12 cellular contexts compared by ENCODE assay signal in genomic region chr2:12014088-12014960, GRCh38.
DNase-seq lines count a peak whose midpoint lies in the region; ATAC-seq and TF ChIP-seq lines count a peak whose summit lies in the region.
"Had no signal": no experiment of that assay in that cellular context is flagged by ENCODE, and none has a peak within 500 bp of the region (broad histone marks: within the 10 kb centered on the region; RNA-seq: fewer than 3 reads in every experiment).

No MANE protein-coding gene starts in this region.

- H2AFZ ChIP-seq in PC-3 (ENCODE audit: low read length) (no peak overlapping the region), GM23338 (no peak overlapping the region)

- no peaks in the 10 kb centered on the region for H3K79me2 ChIP-seq in PC-3 (ENCODE audit: low read length)
- H3K79me2 ChIP-seq in GM23338 (replicated peaks; ENCODE audit: insufficient read depth): no peaks in the 10 kb centered on the region

- no TSS peak for BruUV-seq in PC-3 (replicated peaks; lab: Mats Ljungman, UMichigan)

- peak; percentile 23 to 68 for ATAC-seq in left cardiac atrium
- peak in 1 of 2 donors; percentile 47 for ATAC-seq in right cardiac atrium
- no peak for ATAC-seq in PC-3
- no peak for ATAC-seq in GM23338

- POLR2A ChIA-PET in PC-3 (lab: Charles Lee; ENCODE audit: unreplicated experiment): no interaction called here

- H3K9me2 ChIP-seq in PC-3 (replicated peaks; ENCODE audit: low read length) (no peaks in the 10 kb centered on the region), GM23338 (ENCODE audit: insufficient read depth) (peaks cover 5% of the 10 kb centered on the region; the same call in 1 of the 2 replicates)

- WGBS in right cardiac atrium: 81% methylated on average over 9 of the region's 9 CpGs

- CTCF ChIA-PET in PC-3 (lab: Charles Lee): no interaction called here

- intact Hi-C loops in left cardiac atrium (cut with DNase I): no loop called here
- intact Hi-C loops in right cardiac atrium (cut with DNase I): no loop called here
- intact Hi-C loops in PC-3 (cut with micrococcal nuclease): no loop called here
- intact Hi-C loops in activated T-helper 1 cell treated with anti-CD3 and anti-CD28 coated beads, Interleukin-12 subunit alpha, Interleukin-12 subunit beta, Interleukin-2, Interleukin-4 antibody, amounts not matched to agents 30 ng/mL and 10 ng/mL and 1 ng/mL, durations not matched to agents 14 hours and 24 hours and 36 hours (cut with micrococcal nuclease): no loop called here

- no peaks in the 10 kb centered on the region for H3K4me1 Mint-ChIP-seq in GM23338
- no peaks in the 10 kb centered on the region for H3K4me1 Mint-ChIP-seq in activated T-helper 1 cell treated with anti-CD3 and anti-CD28 coated beads, Interleukin-12 subunit alpha, Interleukin-12 subunit beta, Interleukin-2, Interleukin-4 antibody, amounts not matched to agents 30 ng/mL and 10 ng/mL and 1 ng/mL, durations not matched to agents 14 hours and 24 hours and 36 hours (ENCODE audit: low read depth)

- H3K4me1 ChIP-seq in right atrium auricular region: no peaks in the 10 kb centered on the region
- no peaks in the 10 kb centered on the region for H3K4me1 ChIP-seq in right cardiac atrium (ENCODE audit: control insufficient read depth, insufficient read depth, low read length)
- peaks cover 7% of the 10 kb centered on the region for H3K4me1 ChIP-seq in PC-3 (ENCODE audit: insufficient read depth, low read length)
- H3K4me1 ChIP-seq in GM23338 (ENCODE audit: insufficient read depth): no peaks in the 10 kb centered on the region

- no peaks in the 10 kb centered on the region; the same call in 2 of the 3 replicates for H3K9me3 Mint-ChIP-seq in GM23338
- peaks cover 17% of the 10 kb centered on the region for H3K9me3 Mint-ChIP-seq in activated T-helper 1 cell treated with anti-CD3 and anti-CD28 coated beads, Interleukin-12 subunit alpha, Interleukin-12 subunit beta, Interleukin-2, Interleukin-4 antibody, amounts not matched to agents 30 ng/mL and 10 ng/mL and 1 ng/mL, durations not matched to agents 14 hours and 24 hours and 36 hours

- no peak overlapping the region for H3K27ac ChIP-seq in right atrium auricular region
- H3K27ac ChIP-seq in right cardiac atrium (ENCODE audit: low read length): no peak overlapping the region
- H3K27ac ChIP-seq in PC-3 (ENCODE audit: low read length): no peak overlapping the region
- no peak overlapping the region for H3K27ac ChIP-seq in GM23338 (ENCODE audit: low read depth)
- H3K27ac ChIP-seq: cardiac muscle cell, HL-60 had no signal

- no peaks in the 10 kb centered on the region for H3K9me3 ChIP-seq in right atrium auricular region
- no peaks in the 10 kb centered on the region for H3K9me3 ChIP-seq in right cardiac atrium (ENCODE audit: control insufficient read depth, low read length)
- H3K9me3 ChIP-seq in PC-3 (ENCODE audit: low read length): no peaks in the 10 kb centered on the region

- no peaks in the 10 kb centered on the region for H3K36me3 ChIP-seq in right atrium auricular region
- H3K36me3 ChIP-seq in PC-3 (ENCODE audit: low read depth, low read length): no peaks in the 10 kb centered on the region
- no peaks in the 10 kb centered on the region for H3K36me3 ChIP-seq in GM23338 (ENCODE audit: insufficient read depth)
- H3K36me3 ChIP-seq: cardiac muscle cell had no signal

- H3K9ac ChIP-seq in PC-3 (ENCODE audit: low read length): no peak overlapping the region

- TF ChIP-seq CTCF in right atrium auricular region (IDR thresholded peaks at IDR 0.05): no peak
- TF ChIP-seq CTCF in PC-3 (conservative IDR thresholded peaks at IDR 0.05; ENCODE audit: low read depth, low read length): no peak
- no peak for TF ChIP-seq CTCF in GM23338 (conservative IDR thresholded peaks at IDR 0.05; ENCODE audit: low read depth in 2 of 2)

- H3K36me3 Mint-ChIP-seq in GM23338 (ENCODE audit: low read depth): no peaks in the 10 kb centered on the region
- H3K36me3 Mint-ChIP-seq in activated T-helper 1 cell treated with anti-CD3 and anti-CD28 coated beads, Interleukin-12 subunit alpha, Interleukin-12 subunit beta, Interleukin-2, Interleukin-4 antibody, amounts not matched to agents 30 ng/mL and 10 ng/mL and 1 ng/mL, durations not matched to agents 14 hours and 24 hours and 36 hours (ENCODE audit: low read depth): no peaks in the 10 kb centered on the region

- DNase-seq in left cardiac atrium (no peak), right atrium auricular region (ENCODE audit: low spot score) (no peak), RPMI8226 (peak; percentile 27), right cardiac atrium (peak in 2 of 3 donors; percentile 65 to 68), PC-3 (no peak), GM23338 (ENCODE audit: low spot score) (no peak)
- DNase-seq in activated effector memory CD4-positive, alpha-beta T cell treated with Interleukin-2 at 50 U/mL for 16 hours: no peak
- DNase-seq in activated T-helper 1 cell treated with anti-CD3 and anti-CD28 coated beads, Interleukin-12 subunit alpha, Interleukin-12 subunit beta, Interleukin-2, Interleukin-4 antibody, amounts not matched to agents 30 ng/mL and 10 ng/mL and 1 ng/mL, durations not matched to agents 14 hours and 24 hours and 36 hours (ENCODE audit: low spot score): no peak
- DNase-seq: activated T-cell treated with anti-CD3 and anti-CD28 coated beads, Interleukin-2, amount 50 U/mL, for 48 hours; retina had no signal

- H4K20me1 ChIP-seq in PC-3 (ENCODE audit: low read length) (no peaks in the 10 kb centered on the region), GM23338 (replicated peaks; ENCODE audit: insufficient read depth) (no peaks in the 10 kb centered on the region)

- H3K4me2 ChIP-seq in PC-3 (ENCODE audit: low read length) (no peak overlapping the region), GM23338 (no peak overlapping the region)

- no peak overlapping the region for H3K27ac Mint-ChIP-seq in GM23338
- H3K27ac Mint-ChIP-seq in activated T-helper 1 cell treated with anti-CD3 and anti-CD28 coated beads, Interleukin-12 subunit alpha, Interleukin-12 subunit beta, Interleukin-2, Interleukin-4 antibody, amounts not matched to agents 30 ng/mL and 10 ng/mL and 1 ng/mL, durations not matched to agents 14 hours and 24 hours and 36 hours: no peak overlapping the region

- H3K27me3 ChIP-seq in right atrium auricular region (no peaks in the 10 kb centered on the region), right cardiac atrium (ENCODE audit: control insufficient read depth, insufficient read depth) (no peaks in the 10 kb centered on the region), PC-3 (ENCODE audit: low read length) (no peaks in the 10 kb centered on the region), GM23338 (ENCODE audit: insufficient read depth) (no peaks in the 10 kb centered on the region)
- H3K27me3 ChIP-seq: cardiac muscle cell had no signal

- no peaks in the 10 kb centered on the region for H3K27me3 Mint-ChIP-seq in GM23338 (ENCODE audit: insufficient read depth, low read depth, poor library complexity)
- peaks cover 64% of the 10 kb centered on the region for H3K27me3 Mint-ChIP-seq in activated T-helper 1 cell treated with anti-CD3 and anti-CD28 coated beads, Interleukin-12 subunit alpha, Interleukin-12 subunit beta, Interleukin-2, Interleukin-4 antibody, amounts not matched to agents 30 ng/mL and 10 ng/mL and 1 ng/mL, durations not matched to agents 14 hours and 24 hours and 36 hours (ENCODE audit: insufficient read depth)

- H3K4me3 Mint-ChIP-seq in GM23338: no peak overlapping the region
- no peak overlapping the region for H3K4me3 Mint-ChIP-seq in activated T-helper 1 cell treated with anti-CD3 and anti-CD28 coated beads, Interleukin-12 subunit alpha, Interleukin-12 subunit beta, Interleukin-2, Interleukin-4 antibody, amounts not matched to agents 30 ng/mL and 10 ng/mL and 1 ng/mL, durations not matched to agents 14 hours and 24 hours and 36 hours

- no peaks in the 10 kb centered on the region for H3F3A ChIP-seq in PC-3 (ENCODE audit: low read length, unreplicated experiment)
- H3F3A ChIP-seq in GM23338 (replicated peaks; ENCODE audit: low read depth): no peaks in the 10 kb centered on the region

- H3K4me3 ChIP-seq in right atrium auricular region (no peak overlapping the region), right cardiac atrium (ENCODE audit: low read length) (no peak overlapping the region), PC-3 (ENCODE audit: low read length) (no peak overlapping the region), GM23338 (no peak overlapping the region)
- H3K4me3 ChIP-seq: cardiac muscle cell had no signal

TF ChIP-seq in GM23338, 12 proteins besides CTCF, POLR2A, EP300 and RAD21:
- TF ChIP-seq STAT1 (IDR thresholded peaks at IDR 0.05; ENCODE audit: unreplicated experiment) (no peak), CREB1 (CRISPR knock-in tag; IDR thresholded peaks at IDR 0.05; ENCODE audit: low read depth) (no peak), NANOG (IDR thresholded peaks at IDR 0.05; ENCODE audit: borderline replicate concordance) (no peak), ETS1 (IDR thresholded peaks at IDR 0.05) (no peak)

Comparison
In these comparisons a context has a peak if more than half of its experiments do, and no peak if none do; other contexts are left out.
1. DNase-seq: peak in RPMI8226 (single experiment) and right cardiac atrium (2 of 3); none in left cardiac atrium (single experiment), right atrium auricular region (single experiment), PC-3 (single experiment), activated effector memory CD4-positive, alpha-beta T cell treated with Interleukin-2 at 50 U/mL for 16 hours (single experiment), GM23338 (single experiment) and activated T-helper 1 cell treated with anti-CD3 and anti-CD28 coated beads, Interleukin-12 subunit alpha, Interleukin-12 subunit beta, Interleukin-2, Interleukin-4 antibody, amounts not matched to agents 30 ng/mL and 10 ng/mL and 1 ng/mL, durations not matched to agents 14 hours and 24 hours and 36 hours (single experiment).
2. ATAC-seq: peak in left cardiac atrium (2 of 2); none in PC-3 (single experiment) and GM23338 (single experiment).